11 cellular contexts compared by ENCODE assay signal in the genomic region with DNA sequence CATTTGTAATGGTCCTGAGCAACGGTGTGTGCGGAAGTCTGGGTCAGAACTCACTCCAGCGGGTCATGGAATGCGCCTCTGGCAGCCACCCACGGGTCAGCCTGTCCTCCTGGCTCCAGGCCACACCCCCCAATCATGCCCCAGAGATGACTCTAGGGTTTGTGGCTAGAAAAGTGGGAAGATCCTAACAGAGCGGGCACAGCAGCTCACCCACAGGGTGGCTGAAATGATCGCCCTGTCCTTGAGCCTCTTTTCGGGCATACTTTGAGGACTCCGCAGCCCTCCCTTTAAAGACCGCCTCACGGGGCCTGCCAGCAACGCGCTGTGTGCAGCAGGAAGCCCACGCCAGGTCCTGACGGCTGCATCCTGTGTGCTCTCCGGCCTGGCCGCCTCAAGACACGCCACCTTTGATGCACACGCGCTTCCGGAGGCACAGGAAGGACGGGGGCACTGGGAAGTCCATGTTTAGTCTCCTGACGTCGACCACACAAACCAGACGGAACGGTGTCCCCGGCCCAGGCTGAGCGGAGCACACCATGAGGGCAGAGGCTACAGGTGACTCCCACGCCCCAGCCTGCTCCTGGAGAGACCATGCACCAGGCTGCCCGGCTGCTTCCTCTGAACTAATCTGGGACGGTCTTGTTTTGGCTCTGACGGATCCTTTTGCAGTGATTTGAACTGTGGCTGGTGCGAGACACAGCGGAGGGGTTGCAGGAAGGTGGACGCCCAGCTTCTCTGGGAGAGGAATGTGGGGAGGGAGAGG.
DNase-seq lines count a peak whose midpoint lies in the region; ATAC-seq and TF ChIP-seq lines count a peak whose summit lies in the region.
"Had no signal": no experiment of that assay in that cellular context is flagged by ENCODE, and none has a peak within 500 bp of the region (broad histone marks: within the 10 kb centered on the region; RNA-seq: fewer than 3 reads in every experiment).

No MANE protein-coding gene starts in this region.

- no peaks in the 10 kb centered on the region for H3K27me3 ChIP-seq in WERI-Rb-1 (ENCODE audit: insufficient read depth, low read depth, severe bottlenecking)
- no peaks in the 10 kb centered on the region for H3K27me3 ChIP-seq in gastroesophageal sphincter

- H3K9me3 ChIP-seq in WERI-Rb-1 (ENCODE audit: severe bottlenecking) (no peaks in the 10 kb centered on the region), gastroesophageal sphincter (no peaks in the 10 kb centered on the region)
- H3K9me3 ChIP-seq: neutrophil had no signal

- H3K27ac ChIP-seq in WERI-Rb-1 (no peak overlapping the region), gastroesophageal sphincter (no peak overlapping the region)
- H3K27ac ChIP-seq: neutrophil had no signal

- H3K36me3 ChIP-seq in WERI-Rb-1 (peaks cover 87% of the 10 kb centered on the region), gastroesophageal sphincter (peaks cover 0 to 90% of the 10 kb centered on the region in 2 donors)
- H3K36me3 ChIP-seq: neutrophil had no signal

- no peaks in the 10 kb centered on the region for H3K4me1 ChIP-seq in gastroesophageal sphincter

- TF ChIP-seq EP300 in gastroesophageal sphincter (IDR thresholded peaks at IDR 0.05) = no peak

- H3K4me3 ChIP-seq in WERI-Rb-1 (ENCODE audit: low read depth, low read length) (no peak overlapping the region), gastroesophageal sphincter (no peak overlapping the region)

- ATAC-seq in gastroesophageal sphincter (peak; percentile 62), HG02884 (IDR thresholded peaks at IDR 0.05; ENCODE audit: unreplicated experiment) (no peak)

- DNase-seq in GF-D8 (lab: John Stamatoyannopoulos, UW) = peak; percentile 21
- DNase-seq in WERI-Rb-1 = peak; percentile 6
- DNase-seq in retina = peak; percentile 44
- DNase-seq in amniotic stem cell (lab: John Stamatoyannopoulos, UW) = no peak
- no peak for DNase-seq in NCI-H2171 treated with DMSO at 0.1 percent for 48 hours (lab: John Stamatoyannopoulos, UW)
- DNase-seq in SIG-M5 treated with dmso at 0.1 percent for 504 hours (lab: John Stamatoyannopoulos, UW; ENCODE audit: unreplicated experiment) = no peak
- DNase-seq: activated CD4-positive, CD25-positive, alpha-beta regulatory T cell; NCI-H526 treated with DMSO at 0.1 percent for 48 hours had no signal

- no peak for TF ChIP-seq POLR2A in gastroesophageal sphincter (IDR thresholded peaks at IDR 0.05)

- WGBS in gastroesophageal sphincter (ENCODE audit: low coverage in 1 of 2), 2 donors = 80% methylated on average over 3 of the region's 35 CpGs; no CpG with 5 or more reads in 1 of the 2 donors

- no peak for TF ChIP-seq CTCF in WERI-Rb-1 (IDR thresholded peaks at IDR 0.05; ENCODE audit: low read depth, low read length)
- TF ChIP-seq CTCF in gastroesophageal sphincter (IDR thresholded peaks at IDR 0.05) = no peak

Comparison
In these comparisons a context has a peak if more than half of its experiments do, and no peak if none do; other contexts are left out.
1. DNase-seq: peak in GF-D8 (single experiment), WERI-Rb-1 (single experiment) and retina (single experiment); none in amniotic stem cell (single experiment), NCI-H2171 treated with DMSO at 0.1 percent for 48 hours (single experiment) and SIG-M5 treated with dmso at 0.1 percent for 504 hours (single experiment).